In the genomic region with DNA sequence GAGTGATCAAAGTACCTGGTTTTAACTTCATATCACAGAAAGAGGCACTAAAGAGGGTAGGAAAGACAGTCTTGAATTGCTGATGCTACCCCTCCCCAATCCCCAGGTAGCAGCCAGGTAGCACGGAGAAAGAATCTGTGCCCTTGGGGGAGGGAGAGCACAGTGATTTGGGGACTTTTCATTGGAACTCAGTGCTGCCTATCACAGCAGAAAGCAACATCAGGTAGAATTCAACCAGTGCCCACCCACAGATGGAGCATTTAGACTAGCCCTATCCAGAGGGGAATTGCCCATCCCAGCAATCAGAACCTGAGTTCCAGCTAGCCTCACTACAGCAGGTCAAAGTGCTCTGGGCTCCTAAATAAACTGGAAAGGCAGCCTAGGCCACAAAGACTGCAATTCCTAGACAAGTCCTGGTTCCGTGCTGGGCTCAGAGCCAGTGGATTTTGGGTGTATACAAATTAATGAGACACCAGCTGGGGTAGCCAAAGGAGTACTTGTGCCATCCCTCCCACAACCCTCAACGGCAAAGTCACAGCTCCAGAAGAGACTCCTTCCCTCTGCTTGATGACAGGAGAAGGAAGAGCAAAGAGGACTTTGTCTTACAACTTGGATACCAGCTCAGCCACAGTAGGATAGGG, we compare ENCODE assay signal across 25 cellular contexts.
"Had no signal": no experiment of that assay in that cellular context is flagged by ENCODE, and none has a peak within 500 bp of the region (broad histone marks: within the 10 kb centered on the region; RNA-seq: fewer than 3 reads in every experiment).

No MANE protein-coding gene starts in this region.

- H3K4me1 Mint-ChIP-seq: activated naive CD8-positive, alpha-beta T cell treated with anti-CD3 and anti-CD28 coated beads, Interleukin-2, amount 50 U/mL, for 24 hours had no signal

- H3K27ac ChIP-seq: brain microvascular endothelial cell, cardiac muscle cell, Peyer's patch, RWPE1, SJCRH30 had no signal

- H3K27me3 ChIP-seq: brain microvascular endothelial cell, cardiac muscle cell, Peyer's patch, SJCRH30 had no signal

- DNase-seq: activated CD4-positive, alpha-beta T cell treated with anti-CD3 and anti-CD28 coated beads for 48 hours; activated CD4-positive, alpha-beta T cell treated with anti-CD3 and anti-CD28 coated beads, Interleukin-2, amount 50 U/mL, for 48 hours; activated CD4-positive, CD25-positive, alpha-beta regulatory T cell treated with anti-CD3 and anti-CD28 coated beads, Interleukin-2, amount 50 U/mL, for 72 hours; activated CD8-positive, alpha-beta memory T cell treated with anti-CD3 and anti-CD28 coated beads for 24 hours; activated effector memory CD4-positive, alpha-beta T cell treated with anti-CD3 and anti-CD28 coated beads, Interleukin-2, amount 50 U/mL, for 16 hours; activated naive CD4-positive, alpha-beta T cell treated with Interleukin-2 at 50 U/mL for 16 hours; activated naive CD8-positive, alpha-beta T cell treated with anti-CD3 and anti-CD28 coated beads, Interleukin-2, amount 50 U/mL, for 24 hours; activated T-cell treated with anti-CD3 and anti-CD28 coated beads, Interleukin-2, amount 50 U/mL, for 4 hours; amygdala; brain microvascular endothelial cell; KG1; MM.1S; NCI-H1105 treated with DMSO at 0.1 percent for 48 hours; NCI-H1436 treated with DMSO at 0.1 percent for 48 hours; NCI-H187; NCI-H2081; NCI-H524; Peyer's patch; Right ventricle myocardium superior; SJCRH30; SK-N-SH had no signal

- H3K27ac Mint-ChIP-seq: activated naive CD4-positive, alpha-beta T cell treated with anti-CD3 and anti-CD28 coated beads, Interleukin-2, amount 50 U/mL, for 72 hours; activated naive CD8-positive, alpha-beta T cell treated with anti-CD3 and anti-CD28 coated beads, Interleukin-2, amount 50 U/mL, for 24 hours; T-helper 2 cell treated with Interferon-gamma antibody and Interleukin-4, amounts not matched to agents 5 μg/mL and 100 μg/mL, for 36 hours had no signal

- H3K4me3 Mint-ChIP-seq: activated naive CD8-positive, alpha-beta T cell treated with anti-CD3 and anti-CD28 coated beads, Interleukin-2, amount 50 U/mL, for 24 hours; activated T-cell treated with anti-CD3 and anti-CD28 coated beads, Interleukin-2, amount 50 U/mL, for 4 hours; T-helper 2 cell treated with Interferon-gamma antibody and Interleukin-4, amounts not matched to agents 5 μg/mL and 100 μg/mL, for 36 hours had no signal

- H3K36me3 ChIP-seq: brain microvascular endothelial cell, cardiac muscle cell, Peyer's patch, SJCRH30 had no signal

- H3K9me3 ChIP-seq: Peyer's patch, SJCRH30, SK-N-SH had no signal

- H3K4me1 ChIP-seq: Peyer's patch, SJCRH30 had no signal

- ATAC-seq: activated naive CD4-positive, alpha-beta T cell treated with anti-CD3 and anti-CD28 coated beads, Interleukin-2, amount 50 U/mL, for 72 hours; activated naive CD8-positive, alpha-beta T cell treated with anti-CD3 and anti-CD28 coated beads, Interleukin-2, amount 50 U/mL, for 24 hours; activated T-cell treated with anti-CD3 and anti-CD28 coated beads, Interleukin-2, amount 50 U/mL, for 4 hours had no signal

- H3K27me3 Mint-ChIP-seq: activated naive CD8-positive, alpha-beta T cell treated with anti-CD3 and anti-CD28 coated beads, Interleukin-2, amount 50 U/mL, for 24 hours had no signal

- H3K4me3 ChIP-seq: cardiac muscle cell, Peyer's patch, SJCRH30 had no signal
